In genomic region chr19:10927691-10928562, GRCh38 we compare ENCODE assay signal across 8 cellular contexts.
DNase-seq lines count a peak whose midpoint lies in the region; ATAC-seq and TF ChIP-seq lines count a peak whose summit lies in the region.

No MANE protein-coding gene starts in this region.

- no peaks in the 10 kb centered on the region for H3K9me3 ChIP-seq in WERI-Rb-1 (ENCODE audit: severe bottlenecking)

- peak overlapping the region; percentile 8 for H3K9ac ChIP-seq in rectal smooth muscle tissue (ENCODE audit: low read length)

- ATAC-seq in HG02623 (IDR thresholded peaks at IDR 0.05; ENCODE audit: unreplicated experiment) = peak; percentile 1
- no peak for ATAC-seq in GM19463 (IDR thresholded peaks at IDR 0.05; ENCODE audit: unreplicated experiment)

- H3K4me3 ChIP-seq in WERI-Rb-1 (ENCODE audit: low read depth, low read length) = peak overlapping the region; percentile 90
- peak overlapping the region; percentile 83 to 94 for H3K4me3 ChIP-seq in foreskin fibroblast (ENCODE audit: low read depth in 1 of 2, low read length in 2 of 2)
- H3K4me3 ChIP-seq in rectal smooth muscle tissue (ENCODE audit: low read length) = peak overlapping the region; percentile 93

- DNase-seq in CD1c-positive myeloid dendritic cell (ENCODE audit: extremely low spot score) (peak; percentile 68), WERI-Rb-1 (no peak), foreskin fibroblast (peak in 1 of 2 donors; percentile 48), EL (no peak), NCI-H774 (lab: John Stamatoyannopoulos, UW) (no peak)

- no peak for TF ChIP-seq CTCF in WERI-Rb-1 (IDR thresholded peaks at IDR 0.05; ENCODE audit: low read depth, low read length)
- no peak for TF ChIP-seq CTCF in foreskin fibroblast (IDR thresholded peaks at IDR 0.05; ENCODE audit: low read depth, low read length)

- H3K27ac ChIP-seq in WERI-Rb-1 (peak overlapping the region; percentile 85), rectal smooth muscle tissue (ENCODE audit: low read depth, low read length) (peak overlapping the region; percentile 79)

- H3K4me1 ChIP-seq in rectal smooth muscle tissue (ENCODE audit: control insufficient read depth, insufficient read depth, low read length) = peaks cover 12% of the 10 kb centered on the region

- H3K36me3 ChIP-seq in WERI-Rb-1 (peaks cover 55% of the 10 kb centered on the region), rectal smooth muscle tissue (ENCODE audit: control insufficient read depth, insufficient read depth, low read length) (peaks cover 18% of the 10 kb centered on the region)

- no peaks in the 10 kb centered on the region for H3K27me3 ChIP-seq in WERI-Rb-1 (ENCODE audit: insufficient read depth, low read depth, severe bottlenecking)
- no peaks in the 10 kb centered on the region for H3K27me3 ChIP-seq in rectal smooth muscle tissue (ENCODE audit: control insufficient read depth, insufficient read depth, low read length)
